In genomic region chr2:116269040-116269439, GRCh38 we compare ENCODE assay signal across 32 cellular contexts.
A peak's percentile ranks its signal among the peaks of the same experiment; 100 is the strongest.
DNase-seq lines count a peak whose midpoint lies in the region; ATAC-seq, FAIRE-seq and TF ChIP-seq lines count a peak whose summit lies in the region.
"Had no signal": no experiment of that assay in that cellular context is flagged by ENCODE, and none has a peak within 500 bp of the region (broad histone marks: within the 10 kb centered on the region; RNA-seq: fewer than 3 reads in every experiment).

No MANE protein-coding gene starts in this region.

- H3K9me3 Mint-ChIP-seq in endodermal cell = peaks cover 30% of the 10 kb centered on the region
- H3K9me3 Mint-ChIP-seq in CD4-positive, alpha-beta memory T cell = peaks cover 0 to 24% (median 9%) of the 10 kb centered on the region in 8 donors

- TF ChIP-seq POLR2A in HepG2 (IDR thresholded peaks at IDR 0.05; ENCODE audit: insufficient read depth in 1 of 2, low read depth in 2 of 2, low read length in 2 of 2) (no peak), right lobe of liver (IDR thresholded peaks at IDR 0.05) (no peak)

- no peak for ATAC-seq in HepG2
- ATAC-seq in right lobe of liver = no peak
- ATAC-seq: A549; CD8-positive, alpha-beta T cell had no signal

- no peak overlapping the region for H3K9ac ChIP-seq in HepG2 (ENCODE audit: insufficient read depth, low read depth, low read length)
- H3K9ac ChIP-seq in endodermal cell (ENCODE audit: extremely low read depth, low read length, poor library complexity, severe bottlenecking) = no peak overlapping the region
- H3K9ac ChIP-seq: BLaER1; BLaER1 treated with 17β-estradiol and CSF1 and Interleukin-3, amounts not matched to agents 10 nM and 100 nM had no signal

- no peak overlapping the region for H3K27ac ChIP-seq in HepG2 (ENCODE audit: extremely low read length, insufficient read depth, low read length)
- H3K27ac ChIP-seq in right lobe of liver = no peak overlapping the region
- no peak overlapping the region for H3K27ac ChIP-seq in endodermal cell (ENCODE audit: low read depth, low read length)
- H3K27ac ChIP-seq in CD4-positive, alpha-beta memory T cell (ENCODE audit: low read depth, low read length) = no peak overlapping the region
- H3K27ac ChIP-seq: 22Rv1; A549; BLaER1; BLaER1 treated with 17β-estradiol and CSF1 and Interleukin-3, amounts not matched to agents 10 nM and 100 nM; C4-2B had no signal

- POLR2A ChIA-PET in HepG2 (lab: Yijun Ruan, JAX) = no interaction called here
- POLR2A ChIA-PET in CD4-positive, alpha-beta memory T cell (lab: Charles Lee; ENCODE audit: partially characterized antibody) = no interaction called here

- H3K27me3 ChIP-seq in HepG2 (ENCODE audit: control insufficient read depth in 1 of 2, insufficient read depth in 2 of 2, low read length in 2 of 2) = no peaks in the 10 kb centered on the region
- no peaks in the 10 kb centered on the region for H3K27me3 ChIP-seq in right lobe of liver
- no peaks in the 10 kb centered on the region for H3K27me3 ChIP-seq in endodermal cell (ENCODE audit: control insufficient read depth, insufficient read depth, low read length, poor library complexity, severe bottlenecking)
- H3K27me3 ChIP-seq in CD4-positive, alpha-beta memory T cell (ENCODE audit: insufficient read depth, low read length) = no peaks in the 10 kb centered on the region
- H3K27me3 ChIP-seq: BE2C; BLaER1; BLaER1 treated with 17β-estradiol and CSF1 and Interleukin-3, amounts not matched to agents 10 nM and 100 nM had no signal

- H3K36me3 Mint-ChIP-seq in endodermal cell (ENCODE audit: low read depth) = peaks cover 3% of the 10 kb centered on the region
- no peaks in the 10 kb centered on the region for H3K36me3 Mint-ChIP-seq in CD4-positive, alpha-beta memory T cell
- H3K36me3 Mint-ChIP-seq: CD14-positive monocyte; CD4-positive, CD25-positive, alpha-beta regulatory T cell; CD8-positive, alpha-beta memory T cell; CD8-positive, alpha-beta T cell had no signal

- H2AFZ ChIP-seq in HepG2 (ENCODE audit: low read length) = no peak overlapping the region

- no peaks in the 10 kb centered on the region for H4K20me1 ChIP-seq in HepG2 (ENCODE audit: insufficient read depth, low read length)
- H4K20me1 ChIP-seq: BLaER1; BLaER1 treated with 17β-estradiol and CSF1 and Interleukin-3, amounts not matched to agents 10 nM and 100 nM had no signal

- H3K4me3 ChIP-seq in HepG2 (replicated peaks in 1 of 3; ENCODE audit: insufficient read depth in 1 of 3, low read depth in 2 of 3, low read length in 3 of 3) (no peak overlapping the region), right lobe of liver (no peak overlapping the region), endodermal cell (ENCODE audit: low read length) (peak overlapping the region; percentile 50)
- no peak overlapping the region for H3K4me3 ChIP-seq in CD4-positive, alpha-beta memory T cell (ENCODE audit: low read length in 2 of 2)
- H3K4me3 ChIP-seq: A549; BLaER1; BLaER1 treated with 17β-estradiol and CSF1 and Interleukin-3, amounts not matched to agents 10 nM and 100 nM had no signal

- H3K27ac Mint-ChIP-seq in endodermal cell = no peak overlapping the region
- H3K27ac Mint-ChIP-seq in CD4-positive, alpha-beta memory T cell = no peak overlapping the region
- H3K27ac Mint-ChIP-seq: B cell; CD14-positive monocyte; CD4-positive, alpha-beta T cell; CD4-positive, CD25-positive, alpha-beta regulatory T cell; CD8-positive, alpha-beta memory T cell; CD8-positive, alpha-beta T cell had no signal

- no peak for TF ChIP-seq EP300 in HepG2 (IDR thresholded peaks at IDR 0.05; ENCODE audit: low read depth in 2 of 2, low read length in 2 of 2)
- TF ChIP-seq EP300 in HepG2 (CRISPR knock-in tag; IDR thresholded peaks at IDR 0.05; ENCODE audit: borderline replicate concordance) = no peak

- TF ChIP-seq RAD21 in HepG2 (CRISPR knock-in tag; IDR thresholded peaks at IDR 0.05) = no peak

- intact Hi-C loops in HepG2 (cut with micrococcal nuclease; ENCODE audit: unreplicated experiment) = no loop called here
- intact Hi-C loops in right lobe of liver (cut with DNase I) = no loop called here
- intact Hi-C loops in CD4-positive, alpha-beta memory T cell (cut with micrococcal nuclease) = no loop called here

- no peaks in the 10 kb centered on the region for H3K36me3 ChIP-seq in HepG2 (replicated peaks in 1 of 2; ENCODE audit: control insufficient read depth in 1 of 2, insufficient read depth in 2 of 2, low read length in 2 of 2)
- H3K36me3 ChIP-seq in right lobe of liver = no peaks in the 10 kb centered on the region
- no peaks in the 10 kb centered on the region for H3K36me3 ChIP-seq in endodermal cell (ENCODE audit: control insufficient read depth, insufficient read depth, low read length)
- no peaks in the 10 kb centered on the region for H3K36me3 ChIP-seq in CD4-positive, alpha-beta memory T cell (ENCODE audit: insufficient read depth, low read length)
- H3K36me3 ChIP-seq: BE2C; BLaER1; BLaER1 treated with 17β-estradiol and CSF1 and Interleukin-3, amounts not matched to agents 10 nM and 100 nM had no signal

- no TSS peak for BruUV-seq in HepG2 (replicated peaks; lab: Mats Ljungman, UMichigan)

- H3K4me1 ChIP-seq in HepG2 (ENCODE audit: insufficient read depth, low read length) (no peaks in the 10 kb centered on the region), right lobe of liver (no peaks in the 10 kb centered on the region), endodermal cell (ENCODE audit: control insufficient read depth, insufficient read depth, low read length) (no peaks in the 10 kb centered on the region)
- H3K4me1 ChIP-seq in CD4-positive, alpha-beta memory T cell (ENCODE audit: insufficient read depth, low read length) = no peaks in the 10 kb centered on the region
- H3K4me1 ChIP-seq: A549; BE2C; BLaER1; BLaER1 treated with 17β-estradiol and CSF1 and Interleukin-3, amounts not matched to agents 10 nM and 100 nM; Caco-2 had no signal

- CTCF ChIA-PET in HepG2 (lab: Yijun Ruan, JAX; ENCODE audit: low intra/inter-chr PET ratio, low total read pairs) = no interaction called here
- CTCF ChIA-PET in CD4-positive, alpha-beta memory T cell (lab: Charles Lee; ENCODE audit: partially characterized antibody) = no interaction called here

- no peak overlapping the region for H3K4me3 Mint-ChIP-seq in endodermal cell
- H3K4me3 Mint-ChIP-seq in CD4-positive, alpha-beta memory T cell = no peak overlapping the region
- H3K4me3 Mint-ChIP-seq: B cell; CD14-positive monocyte; CD4-positive, alpha-beta T cell; CD4-positive, CD25-positive, alpha-beta regulatory T cell; CD8-positive, alpha-beta memory T cell; CD8-positive, alpha-beta T cell had no signal

- FAIRE-seq in HepG2 (lab: Jason Lieb, UNC) = no peak
- FAIRE-seq: A204.1, A549, D721Med had no signal

- peaks cover 88% of the 10 kb centered on the region for H3K9me3 ChIP-seq in HepG2 (ENCODE audit: low read length)
- H3K9me3 ChIP-seq in right lobe of liver = no peaks in the 10 kb centered on the region
- peaks cover 29% of the 10 kb centered on the region for H3K9me3 ChIP-seq in endodermal cell (ENCODE audit: control insufficient read depth, low read length)
- H3K9me3 ChIP-seq in CD4-positive, alpha-beta memory T cell (ENCODE audit: control insufficient read depth in 1 of 2, low read length in 2 of 2) = no peaks in the 10 kb centered on the region
- H3K9me3 ChIP-seq: A549, BE2C, BLaER1, Caco-2 had no signal

- no peaks in the 10 kb centered on the region for H3K79me2 ChIP-seq in HepG2 (ENCODE audit: insufficient read depth, low read length)

- no peaks in the 10 kb centered on the region for H3K27me3 Mint-ChIP-seq in endodermal cell (ENCODE audit: insufficient read depth)
- H3K27me3 Mint-ChIP-seq in CD4-positive, alpha-beta memory T cell = no peaks in the 10 kb centered on the region
- H3K27me3 Mint-ChIP-seq: B cell; CD4-positive, alpha-beta T cell; CD4-positive, CD25-positive, alpha-beta regulatory T cell; CD8-positive, alpha-beta memory T cell had no signal

- 34% methylated on average over 13 of the region's 13 CpGs for WGBS in HepG2 (ENCODE audit: low lambda C conversion rate)
- WGBS in right lobe of liver (ENCODE audit: insufficient coverage, low coverage, low lambda C conversion rate, missing lambda C conversion rate) = 81% methylated on average over 13 of the region's 13 CpGs
- 89 to 94% methylated on average over 10 to 13 of the region's 13 CpGs for WGBS in endodermal cell (ENCODE audit: insufficient coverage in 1 of 2, insufficient read length in 1 of 2), 2 experiments

- peaks cover 4% of the 10 kb centered on the region for H3K4me1 Mint-ChIP-seq in endodermal cell
- no peaks in the 10 kb centered on the region for H3K4me1 Mint-ChIP-seq in CD4-positive, alpha-beta memory T cell
- H3K4me1 Mint-ChIP-seq: B cell; CD14-positive monocyte; CD4-positive, CD25-positive, alpha-beta regulatory T cell; CD8-positive, alpha-beta memory T cell had no signal

- no peak overlapping the region for H3K4me2 ChIP-seq in HepG2 (ENCODE audit: low read depth, low read length)
- H3K4me2 ChIP-seq: A549; BLaER1; BLaER1 treated with 17β-estradiol and CSF1 and Interleukin-3, amounts not matched to agents 10 nM and 100 nM had no signal

- no peak for DNase-seq in HepG2 (ENCODE audit: low spot score)
- no peak for DNase-seq in right lobe of liver
- no peak for DNase-seq in endodermal cell
- DNase-seq in CD4-positive, alpha-beta memory T cell = no peak
- DNase-seq: 8988T; ACHN; AML-193; BE2C; C1 segment of cervical spinal cord; Caco-2; Calu3; CD4-positive, alpha-beta T cell; CD4-positive, CD25-positive, alpha-beta regulatory T cell; CD8-positive, alpha-beta memory T cell; CD8-positive, alpha-beta T cell; COR-L47; DMS 273 treated with DMSO at 0.1 percent for 48 hours; DMS153; DMS53; DMS79; DMS79 treated with DMSO at 0.1 percent for 48 hours; DND-41; EL had no signal

- TF ChIP-seq CTCF in HepG2 (CRISPR knock-in tag; IDR thresholded peaks at IDR 0.05) (no peak), right lobe of liver (IDR thresholded peaks at IDR 0.05) (no peak), endodermal cell (conservative IDR thresholded peaks at IDR 0.05) (no peak)

- in situ Hi-C loops in HepG2 (cut with HindIII; ENCODE audit: extremely low pct_ligation_motif_present, low pct_unique_long_range_greater_than_20kb) = no loop called here

TF ChIP-seq in HepG2, 621 proteins besides CTCF, POLR2A, EP300 and RAD21:
- TF ChIP-seq ZBTB8A (CRISPR knock-in tag; IDR thresholded peaks at IDR 0.05; ENCODE audit: borderline replicate concordance, low read depth) (no peak), ZNF383 (CRISPR knock-in tag; IDR thresholded peaks at IDR 0.05; ENCODE audit: borderline replicate concordance) (no peak), MXD3 (CRISPR knock-in tag; IDR thresholded peaks at IDR 0.05) (no peak), PCBP2 (optimal IDR thresholded peaks at IDR 0.05; ENCODE audit: low read depth, low read length, poor library complexity, severe bottlenecking) (no peak), ZNF20 (CRISPR knock-in tag; IDR thresholded peaks at IDR 0.05) (peak; percentile 95), TBX3 (IDR thresholded peaks at IDR 0.05; ENCODE audit: borderline replicate concordance) (no peak), ZNF792 (CRISPR knock-in tag; IDR thresholded peaks at IDR 0.05) (no peak)
